ENCODE assay signal across 8 cellular contexts in the genomic region with DNA sequence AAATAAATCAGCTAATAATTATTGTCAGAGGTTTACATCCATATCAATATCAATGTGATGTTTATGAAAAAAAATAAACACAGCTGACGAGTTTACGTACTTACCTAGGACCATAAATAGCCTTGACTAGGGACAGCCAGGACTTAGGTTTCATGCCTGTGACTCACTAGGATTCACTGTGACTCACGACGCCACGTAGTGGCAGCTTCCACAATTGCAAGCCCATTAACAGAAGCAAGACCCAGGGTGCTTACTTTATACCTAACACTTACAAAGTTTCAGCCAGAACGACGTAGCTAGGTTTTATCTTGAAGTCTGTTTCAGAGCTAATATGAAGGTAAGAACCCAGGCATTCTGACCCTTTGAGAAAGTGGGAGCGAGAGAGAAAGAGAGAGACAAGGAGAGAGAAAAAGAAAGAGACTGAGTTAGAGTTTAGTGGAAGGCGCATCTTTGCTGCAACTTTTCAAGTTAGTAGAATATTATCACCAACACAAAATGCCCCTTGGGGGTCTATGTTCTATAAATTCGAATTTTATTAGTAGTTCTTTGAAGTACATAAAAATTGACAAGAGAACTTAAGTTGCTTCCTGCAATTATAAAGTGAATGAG.
A peak's percentile ranks its signal among the peaks of the same experiment; 100 is the strongest.
DNase-seq lines count a peak whose midpoint lies in the region; ATAC-seq, FAIRE-seq and TF ChIP-seq lines count a peak whose summit lies in the region.

No MANE protein-coding gene starts in this region.

- intact Hi-C loops in ovary (cut with DNase I) = loop anchor here in 2 of 4 donors (5.0 to 10.0 kb wide), 2 partner anchors 190 to 298 kb away; partner anchors contain the start of gene GNA14 (in 1 of the 2)

- H3K36me3 ChIP-seq in KMS-11 (ENCODE audit: insufficient read depth) (no peaks in the 10 kb centered on the region), ovary (no peaks in the 10 kb centered on the region)

- H3K4me3 Mint-ChIP-seq in type B pancreatic cell = no peak overlapping the region

- no peak overlapping the region for H3K27ac Mint-ChIP-seq in type B pancreatic cell

- peak; percentile 86 for TF ChIP-seq CTCF in KMS-11 (conservative IDR thresholded peaks at IDR 0.05; ENCODE audit: low read depth, low read length)
- TF ChIP-seq CTCF in ovary (IDR thresholded peaks at IDR 0.05) = peak; percentile 75 to 91 (median 79)
- TF ChIP-seq CTCF in type B pancreatic cell (conservative IDR thresholded peaks at IDR 0.05) = peak; percentile 86

- H3K9ac ChIP-seq in KMS-11 = no peak overlapping the region

- no peak for TF ChIP-seq POLR2A in ovary (IDR thresholded peaks at IDR 0.05)

- H3K4me1 Mint-ChIP-seq in type B pancreatic cell (ENCODE audit: unreplicated experiment) = peaks cover 28% of the 10 kb centered on the region

- FAIRE-seq in G401.6 (lab: Jason Lieb, UNC) = peak; percentile 94

- H3K4me2 ChIP-seq in KMS-11 = no peak overlapping the region

- H3K9me3 Mint-ChIP-seq in type B pancreatic cell = no peaks in the 10 kb centered on the region

- H3K4me3 ChIP-seq in KMS-11 (IDR thresholded peaks at IDR 0.05; ENCODE audit: insufficient read depth, low read depth, low read length) (no peak overlapping the region), ovary (no peak overlapping the region)

- H3K27me3 ChIP-seq in KMS-11 (ENCODE audit: insufficient read depth, low read depth) = no peaks in the 10 kb centered on the region
- no peaks in the 10 kb centered on the region for H3K27me3 ChIP-seq in ovary

- H3K36me3 Mint-ChIP-seq in type B pancreatic cell = no peaks in the 10 kb centered on the region

- H2AFZ ChIP-seq in KMS-11 (ENCODE audit: low read depth) = no peak overlapping the region

- H4K20me1 ChIP-seq in KMS-11 (ENCODE audit: insufficient read depth) = no peaks in the 10 kb centered on the region

- H3K4me1 ChIP-seq in KMS-11 (ENCODE audit: low read depth, poor library complexity, severe bottlenecking) (no peaks in the 10 kb centered on the region), ovary (ENCODE audit: insufficient read depth) (peaks cover 5% of the 10 kb centered on the region)

- peak; percentile 88 for ATAC-seq in GM21786 (IDR thresholded peaks at IDR 0.05; ENCODE audit: unreplicated experiment)

- no peak for TF ChIP-seq EP300 in ovary (IDR thresholded peaks at IDR 0.05)

- H3K9me3 ChIP-seq in ovary = no peaks in the 10 kb centered on the region

- H3K79me2 ChIP-seq in KMS-11 (ENCODE audit: insufficient read depth, low read depth) = no peaks in the 10 kb centered on the region

- no peak overlapping the region for H3K27ac ChIP-seq in KMS-11
- no peak overlapping the region for H3K27ac ChIP-seq in ovary

- WGBS in ovary, 3 donors = 18 to 19% (median 18%) methylated on average over 10 of the region's 10 CpGs

- H3K27me3 Mint-ChIP-seq in type B pancreatic cell = peaks cover 8% of the 10 kb centered on the region

- DNase-seq in SIG-M5 (lab: John Stamatoyannopoulos, UW) = peak; percentile 21
- peak; percentile 67 for DNase-seq in activated T-helper 9 cell treated with anti-CD3 and anti-CD28 coated beads, Interleukin-2, amount 50 U/mL, for 16 hours (ENCODE audit: low read depth)
- peak; percentile 66 for DNase-seq in foreskin melanocyte
- DNase-seq in ovary = peak; percentile 72 to 91 (median 85)
- peak; percentile 80 for DNase-seq in type B pancreatic cell (ENCODE audit: extremely low spot score, unreplicated experiment)

Comparison
In these comparisons a context has a peak if more than half of its experiments do, and no peak if none do; other contexts are left out.
1. DNase-seq: peak in every context shown above with its lines; median percentile 85 in ovary; 80 in type B pancreatic cell; 67 in activated T-helper 9 cell treated with anti-CD3 and anti-CD28 coated beads, Interleukin-2, amount 50 U/mL, for 16 hours; 66 in foreskin melanocyte; 21 in SIG-M5.